Comparison of ENCODE assay signal across 8 cellular contexts in genomic region chr9:99057665-99058625, GRCh38. TPM values are rescaled to one million over a fixed set of nuclear protein-coding genes. Genes with fewer than 3 reads are reported as not detected.
DNase-seq lines count a peak whose midpoint lies in the region; ATAC-seq and TF ChIP-seq lines count a peak whose summit lies in the region.

No MANE protein-coding gene starts in this region.

- intact Hi-C loops in CD4-positive, alpha-beta T cell (cut with DNase I, micrococcal nuclease), result loop anchor here (1.0 to 5.0 kb wide), 5 partner anchors 19 to 77 kb away; no protein-coding TSS in a partner anchor

- ATAC-seq in CD4-positive, alpha-beta T cell (ENCODE audit: poor library complexity), result peak; percentile 76
- ATAC-seq in GM21423 (IDR thresholded peaks at IDR 0.05; ENCODE audit: unreplicated experiment), result peak; percentile 70

- H3K27me3 ChIP-seq in CD4-positive, alpha-beta T cell (ENCODE audit: control insufficient read depth, insufficient read depth, low read length), result no peaks in the 10 kb centered on the region
- no peaks in the 10 kb centered on the region for H3K27me3 ChIP-seq in skeletal muscle tissue (ENCODE audit: control insufficient read depth in 3 of 3, insufficient read depth in 3 of 3, low read length in 3 of 3)

- peak overlapping the region; percentile 87 for H3K4me3 Mint-ChIP-seq in CD4-positive, alpha-beta T cell
- peak overlapping the region; percentile 75 for H3K4me3 Mint-ChIP-seq in activated CD4-positive, alpha-beta T cell treated with anti-CD3 and anti-CD28 coated beads, Interleukin-2, amount 10 ng/mL, durations not matched to agents 7 days and 5 days

- CTCF ChIA-PET in CD4-positive, alpha-beta T cell (lab: Charles Lee), result interaction anchor here (0.7 kb wide), 1 partner anchor 83 kb away, joined by 3 read pairs; no protein-coding TSS in a partner anchor
- CTCF ChIA-PET in activated CD4-positive, alpha-beta T cell treated with anti-CD3 and anti-CD28 coated beads, Interleukin-2, amount 10 ng/mL, durations not matched to agents 7 days and 5 days (lab: Charles Lee), result interaction anchor here (0.7 to 3.4 kb wide), 16 partner anchors 12 to 145 kb away, joined by 3 to 16 read pairs (median 4); partner anchors contain the start of gene TGFBR1

- H3K9me3 ChIP-seq in CD4-positive, alpha-beta T cell (ENCODE audit: control insufficient read depth, low read length), result no peaks in the 10 kb centered on the region
- no peaks in the 10 kb centered on the region for H3K9me3 ChIP-seq in skeletal muscle tissue (ENCODE audit: control insufficient read depth in 3 of 3, low read length in 3 of 3)

- peak overlapping the region; percentile 69 for H3K27ac Mint-ChIP-seq in CD4-positive, alpha-beta T cell
- peak overlapping the region; percentile 93 for H3K27ac Mint-ChIP-seq in activated CD4-positive, alpha-beta T cell treated with anti-CD3 and anti-CD28 coated beads, Interleukin-2, amount 10 ng/mL, durations not matched to agents 7 days and 5 days

- POLR2A ChIA-PET in CD4-positive, alpha-beta T cell (lab: Charles Lee), result interaction anchor here (0.7 to 3.0 kb wide), 22 partner anchors 8 to 164 kb away, joined by 3 to 58 read pairs (median 5); partner anchors contain the start of genes ALG2, SEC61B and TGFBR1
- POLR2A ChIA-PET in activated CD4-positive, alpha-beta T cell treated with anti-CD3 and anti-CD28 coated beads, Interleukin-2, amount 10 ng/mL, durations not matched to agents 7 days and 5 days (lab: Charles Lee), result interaction anchor here (0.5 to 1.3 kb wide), 3 partner anchors 17 to 80 kb away, joined by 3 to 5 read pairs (median 3); no protein-coding TSS in a partner anchor

- in situ Hi-C loops in KBM-7 (cut with MboI; ENCODE audit: low pct_unique_long_range_greater_than_20kb, low sequenced_read_pairs), result no loop called here

- no peak overlapping the region for H3K9ac ChIP-seq in skeletal muscle tissue (ENCODE audit: low read depth in 1 of 3, low read length in 3 of 3)

- H3K4me3 ChIP-seq in epithelial cell of esophagus (ENCODE audit: low read length) (no peak overlapping the region), skeletal muscle tissue (ENCODE audit: low read length in 3 of 3) (peak overlapping the region in 1 of 3 donors; percentile 6)

- peaks cover 6 to 9% (median 7%) of the 10 kb centered on the region in 3 donors for H3K4me1 ChIP-seq in skeletal muscle tissue (ENCODE audit: control insufficient read depth in 3 of 3, insufficient read depth in 3 of 3, low read length in 3 of 3)

- H3K9me3 Mint-ChIP-seq in CD4-positive, alpha-beta T cell, result no peaks in the 10 kb centered on the region
- H3K9me3 Mint-ChIP-seq in activated CD4-positive, alpha-beta T cell treated with anti-CD3 and anti-CD28 coated beads, Interleukin-2, amount 10 ng/mL, durations not matched to agents 7 days and 5 days, result peaks cover 25% of the 10 kb centered on the region

- H3K36me3 Mint-ChIP-seq in CD4-positive, alpha-beta T cell (ENCODE audit: low read depth), result no peaks in the 10 kb centered on the region
- peaks cover 28% of the 10 kb centered on the region for H3K36me3 Mint-ChIP-seq in activated CD4-positive, alpha-beta T cell treated with anti-CD3 and anti-CD28 coated beads, Interleukin-2, amount 10 ng/mL, durations not matched to agents 7 days and 5 days (ENCODE audit: low read depth)

- peaks cover 76% of the 10 kb centered on the region for H3K4me1 Mint-ChIP-seq in CD4-positive, alpha-beta T cell (ENCODE audit: low read depth)
- H3K4me1 Mint-ChIP-seq in activated CD4-positive, alpha-beta T cell treated with anti-CD3 and anti-CD28 coated beads, Interleukin-2, amount 10 ng/mL, durations not matched to agents 7 days and 5 days, result peaks cover 62% of the 10 kb centered on the region

- H3K27me3 Mint-ChIP-seq in CD4-positive, alpha-beta T cell, result no peaks in the 10 kb centered on the region
- peaks cover 14% of the 10 kb centered on the region for H3K27me3 Mint-ChIP-seq in activated CD4-positive, alpha-beta T cell treated with anti-CD3 and anti-CD28 coated beads, Interleukin-2, amount 10 ng/mL, durations not matched to agents 7 days and 5 days

- peaks cover 0 to 14% (median 11%) of the 10 kb centered on the region in 3 donors for H3K36me3 ChIP-seq in skeletal muscle tissue (ENCODE audit: control insufficient read depth in 3 of 3, insufficient read depth in 3 of 3, low read length in 3 of 3)

- no peak overlapping the region for H3K27ac ChIP-seq in CD4-positive, alpha-beta T cell (ENCODE audit: low read depth, low read length)
- H3K27ac ChIP-seq in skeletal muscle tissue (ENCODE audit: low read depth, low read length), result peak overlapping the region; percentile 13

- TF ChIP-seq CTCF in CD4-positive, alpha-beta T cell (IDR thresholded peaks at IDR 0.05), result no peak
- TF ChIP-seq CTCF in epithelial cell of esophagus (IDR thresholded peaks at IDR 0.05; ENCODE audit: insufficient read depth, low read depth, low read length, missing control alignments), result no peak

- peak; percentile 27 to 69 (median 54) for DNase-seq in CD4-positive, alpha-beta T cell
- peak; percentile 95 for DNase-seq in KBM-7
- peak; percentile 91 for DNase-seq in activated CD4-positive, alpha-beta T cell treated with anti-CD3 and anti-CD28 coated beads, Interleukin-2, amount 10 ng/mL, durations not matched to agents 7 days and 5 days
- DNase-seq in epithelial cell of esophagus (ENCODE audit: low read depth), result peak; percentile 57
- no peak for DNase-seq in mesenteric fat pad (ENCODE audit: low spot score)
- no peak for DNase-seq in ureter (ENCODE audit: low spot score)

RNA-seq across cellular contexts. Expression of gene TGFBR1, which starts 47.0 kb away (rescaled TPM):
- total RNA-seq in CD4-positive, alpha-beta T cell, result 10 to 100 TPM; 12.9 to 14.6 TPM
- total RNA-seq in activated CD4-positive, alpha-beta T cell treated with anti-CD3 and anti-CD28 coated beads, Interleukin-2, amount 10 ng/mL, durations not matched to agents 7 days and 5 days, result 10 to 100 TPM; 60.7 to 71.2 TPM
- 38.1 TPM for total RNA-seq in skeletal muscle tissue
- total RNA-seq in mesenteric fat pad, result 56.2 TPM
- total RNA-seq in ureter, result 44.7 TPM

Comparison
In these comparisons a context has a peak if more than half of its experiments do, and no peak if none do; other contexts are left out.
1. DNase-seq: peak in CD4-positive, alpha-beta T cell (10 of 10), KBM-7 (single experiment), activated CD4-positive, alpha-beta T cell treated with anti-CD3 and anti-CD28 coated beads, Interleukin-2, amount 10 ng/mL, durations not matched to agents 7 days and 5 days (single experiment) and epithelial cell of esophagus (single experiment); none in mesenteric fat pad (single experiment) and ureter (single experiment).